In the genomic region with DNA sequence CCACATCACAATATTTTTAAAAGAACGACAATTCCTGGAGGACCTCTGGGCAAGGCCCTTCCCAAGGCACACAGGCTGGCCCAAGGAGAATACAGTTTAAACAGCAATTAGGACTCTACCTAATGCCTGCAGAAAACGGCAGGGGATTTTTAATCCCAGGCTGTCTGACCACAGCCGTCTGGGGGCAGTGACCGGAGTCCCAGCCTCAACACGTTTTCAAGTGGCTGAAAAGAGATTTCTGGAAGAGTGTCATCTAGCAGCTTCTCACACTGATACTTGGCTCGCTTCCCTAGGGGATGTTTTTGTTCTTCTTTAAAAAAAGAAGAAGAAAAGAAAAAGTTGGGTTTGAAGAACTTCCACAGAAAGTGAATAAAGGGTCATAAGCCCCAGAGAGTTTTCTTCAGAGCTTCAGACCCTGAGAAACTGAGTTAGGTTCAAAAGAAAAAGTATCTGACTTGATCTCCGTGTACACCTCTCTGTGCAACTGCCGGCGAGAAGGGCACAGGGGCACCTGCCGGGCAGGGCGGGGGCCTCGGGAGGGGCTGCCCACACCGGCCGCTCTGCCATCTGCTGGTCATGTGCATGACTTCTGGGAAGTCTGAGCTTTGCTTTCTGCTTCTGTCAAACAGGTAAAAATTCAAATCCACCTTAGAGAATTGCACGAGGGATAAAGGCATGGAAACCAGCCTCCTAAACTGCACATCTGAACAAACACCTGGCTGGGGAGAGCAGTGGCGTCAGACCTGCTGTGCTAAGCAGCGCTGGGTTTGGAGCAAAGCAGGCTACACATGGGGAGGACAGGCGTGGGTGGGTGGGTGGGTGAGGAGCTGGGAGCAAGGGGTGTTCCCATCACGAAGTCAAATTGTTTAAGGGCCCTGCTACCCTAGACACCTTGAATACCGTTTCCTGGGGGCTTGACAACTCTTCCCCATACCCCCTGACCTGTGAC, we compare ENCODE assay signal across 9 cellular contexts. TPM values are rescaled to one million over a fixed set of nuclear protein-coding genes. Genes with fewer than 3 reads are reported as not detected.
DNase-seq lines count a peak whose midpoint lies in the region; ATAC-seq, FAIRE-seq and TF ChIP-seq lines count a peak whose summit lies in the region.
"Had no signal": no experiment of that assay in that cellular context is flagged by ENCODE, and none has a peak within 500 bp of the region (broad histone marks: within the 10 kb centered on the region; RNA-seq: fewer than 3 reads in every experiment).

No MANE protein-coding gene starts in this region.

- FAIRE-seq in RCC 7860 (lab: Jason Lieb, UNC), result no peak

- peak overlapping the region; percentile 43 for H3K9ac ChIP-seq in adipocyte (ENCODE audit: low read length)

- DNase-seq in GM13976 (ENCODE audit: low spot score), result peak; percentile 71
- DNase-seq in NCI-H2029 treated with DMSO at 0.1 percent for 48 hours (lab: John Stamatoyannopoulos, UW), result peak; percentile 49
- DNase-seq in adipocyte (ENCODE audit: low read depth), result peak; percentile 22
- peak; percentile 63 to 71 for DNase-seq in left colon
- peak; percentile 71 to 75 for DNase-seq in thyroid gland
- no peak for DNase-seq in RCC 7860 (ENCODE audit: low spot score)

- TF ChIP-seq CTCF in GM13976 (IDR thresholded peaks at IDR 0.05; ENCODE audit: borderline replicate concordance, control extremely low read depth, extremely low read depth, insufficient read depth, missing control alignments) (peak; percentile 24), thyroid gland (IDR thresholded peaks at IDR 0.05) (peak; percentile 37 to 59 (median 46))

- peak; percentile 68 for ATAC-seq in left colon
- ATAC-seq in HG03378 (IDR thresholded peaks at IDR 0.05; ENCODE audit: unreplicated experiment), result no peak
- ATAC-seq in HG02938 (IDR thresholded peaks at IDR 0.05; ENCODE audit: unreplicated experiment), result no peak

- H3K36me3 ChIP-seq in adipocyte (ENCODE audit: control insufficient read depth, insufficient read depth, low read length, severe bottlenecking) (peaks cover 13% of the 10 kb centered on the region), thyroid gland (no peaks in the 10 kb centered on the region)

- H3K4me3 ChIP-seq in adipocyte (ENCODE audit: low read length), result no peak overlapping the region
- H3K4me3 ChIP-seq in thyroid gland (replicated peaks in 1 of 3), result no peak overlapping the region

- H3K27me3 ChIP-seq in adipocyte (replicated peaks; ENCODE audit: control insufficient read depth, insufficient read depth, low read length) (no peaks in the 10 kb centered on the region), thyroid gland (no peaks in the 10 kb centered on the region)

- peak overlapping the region; percentile 60 to 89 (median 72) for H3K27ac ChIP-seq in thyroid gland

- no peak for TF ChIP-seq POLR2A in thyroid gland (IDR thresholded peaks at IDR 0.05)

- H3K4me1 ChIP-seq in adipocyte (ENCODE audit: control insufficient read depth, insufficient read depth, low read length) (peaks cover 74% of the 10 kb centered on the region), thyroid gland (peaks cover 90 to 93% of the 10 kb centered on the region in 2 donors)

- in situ Hi-C loops in GM13976 (cut with MboI; ENCODE audit: low sequenced_read_pairs, unreplicated experiment), result no loop called here

- 30 to 32% methylated on average over 20 of the region's 20 CpGs for WGBS in thyroid gland, 2 donors

- H3K9me3 ChIP-seq in adipocyte (ENCODE audit: control insufficient read depth, low read length), result no peaks in the 10 kb centered on the region
- no peaks in the 10 kb centered on the region for H3K9me3 ChIP-seq in thyroid gland

- intact Hi-C loops in left colon (cut with DNase I, micrococcal nuclease), result no loop called here
- intact Hi-C loops in thyroid gland (cut with DNase I), result no loop called here

RNA-seq across cellular contexts. Expression of gene RRBP1, which starts 33.0 kb away (rescaled TPM):
- total RNA-seq in left colon (100 to 1,000 TPM; 357 to 460 TPM), thyroid gland (100 to 1,000 TPM; 149 to 287 (median 221) TPM)

RNA-seq across cellular contexts. Expression of gene BANF2, which starts 50.7 kb away (rescaled TPM):
- not detected for total RNA-seq in left colon
- 10 to 100 TPM in 1 of 4 donors, not detected in 3; 15.2 TPM for total RNA-seq in thyroid gland
- total RNA-seq: temporal lobe had no signal
